1 cellular context compared by ENCODE assay signal in genomic region chr11:118997627-118998387, GRCh38.
TF ChIP-seq lines count a peak whose summit lies in the region.

CENATAC (plus strand) TSS chr11:118998138; CDS start chr11:118998198, 60 bp downstream.

TF ChIP-seq in GM12878, 131 proteins besides CTCF, POLR2A, EP300 and RAD21 (continued from another document and continues in another):
- TF ChIP-seq ELK1 (IDR thresholded peaks at IDR 0.05; ENCODE audit: low read depth, low read length) (no peak; the same call in 1 of the 2 replicates), STAT1 (conservative IDR thresholded peaks at IDR 0.05) (no peak), CBX3 (IDR thresholded peaks at IDR 0.05; ENCODE audit: borderline replicate concordance, low read depth) (no peak), TBL1XR1 (IDR thresholded peaks at IDR 0.05; ENCODE audit: low read depth, low read length) (peak; percentile 82), POLR2AphosphoS5 (IDR thresholded peaks at IDR 0.05; ENCODE audit: low read length) (peak; percentile 71; the same call in 1 of the 2 replicates), MTA3 (IDR thresholded peaks at IDR 0.05; ENCODE audit: borderline replicate concordance, low read length) (no peak), NFYA (IDR thresholded peaks at IDR 0.05; ENCODE audit: borderline replicate concordance, low read depth, low read length) (no peak), CREM (IDR thresholded peaks at IDR 0.05; ENCODE audit: low read depth) (peak; percentile 14; the same call in 1 of the 2 replicates), MLLT1 (IDR thresholded peaks at IDR 0.05) (no peak; the same call in 1 of the 2 replicates), NKRF (conservative IDR thresholded peaks at IDR 0.05) (peak; percentile 63), NFXL1 (IDR thresholded peaks at IDR 0.05; ENCODE audit: borderline replicate concordance) (no peak), SKIL (IDR thresholded peaks at IDR 0.05; ENCODE audit: low read depth, poor library complexity, severe bottlenecking) (no peak), SUZ12 (IDR thresholded peaks at IDR 0.05; ENCODE audit: unreplicated experiment) (no peak), MYC (IDR thresholded peaks at IDR 0.05; ENCODE audit: insufficient read depth, insufficient read length, insufficient replicate concordance, low read length, severe bottlenecking) (no peak), ASH2L (IDR thresholded peaks at IDR 0.05; ENCODE audit: borderline replicate concordance, low read depth) (no peak), TCF7 (IDR thresholded peaks at IDR 0.05; ENCODE audit: borderline replicate concordance) (no peak), ZBTB4 (CRISPR knock-in tag; IDR thresholded peaks at IDR 0.05) (no peak), IKZF1 (conservative IDR thresholded peaks at IDR 0.05) (peak; percentile 73), CBX5 (IDR thresholded peaks at IDR 0.05; ENCODE audit: low read depth) (no peak), NBN (IDR thresholded peaks at IDR 0.05) (0 out of 2 replicates have a peak, but pooled peaks have one; percentile 19), RAD51 (IDR thresholded peaks at IDR 0.05) (no peak), ZZZ3 (IDR thresholded peaks at IDR 0.05; ENCODE audit: control insufficient read depth, insufficient read length, low read depth) (no peak), ZNF217 (IDR thresholded peaks at IDR 0.05) (no peak), MTA2 (IDR thresholded peaks at IDR 0.05; ENCODE audit: low read depth) (peak; percentile 91), ZBED1 (IDR thresholded peaks at IDR 0.05; ENCODE audit: borderline replicate concordance) (no peak), BRCA1 (IDR thresholded peaks at IDR 0.05; ENCODE audit: low read depth, low read length) (no peak), HCFC1 (IDR thresholded peaks at IDR 0.05; ENCODE audit: low read length) (peak; percentile 47), ATF3 (IDR thresholded peaks at IDR 0.05; ENCODE audit: borderline replicate concordance, extremely low read depth, low read depth, low read length) (no peak), ZBTB40 (IDR thresholded peaks at IDR 0.05; ENCODE audit: borderline replicate concordance) (0 out of 2 replicates have a peak, but pooled peaks have one; percentile 34), HDGF (IDR thresholded peaks at IDR 0.05) (no peak), RFX5 (IDR thresholded peaks at IDR 0.05; ENCODE audit: low read depth, low read length) (peak; percentile 28; the same call in 1 of the 2 replicates), JUNB (IDR thresholded peaks at IDR 0.05) (no peak), JUND (IDR thresholded peaks at IDR 0.05; ENCODE audit: low read depth, low read length) (no peak), BACH1 (IDR thresholded peaks at IDR 0.05; ENCODE audit: borderline replicate concordance) (no peak), BCL11A (IDR thresholded peaks at IDR 0.05; ENCODE audit: low read depth, low read length) (no peak), ZNF24 (IDR thresholded peaks at IDR 0.05) (no peak), CEBPB (IDR thresholded peaks at IDR 0.05; ENCODE audit: borderline replicate concordance in 1 of 2, low read depth in 2 of 2, low read length in 2 of 2) (no peak), SIN3A (IDR thresholded peaks at IDR 0.05; ENCODE audit: low read depth, low read length) (peak; percentile 55; the same call in 1 of the 2 replicates), ZNF207 (IDR thresholded peaks at IDR 0.05; ENCODE audit: borderline replicate concordance) (no peak), HSF1 (IDR thresholded peaks at IDR 0.05; ENCODE audit: low read depth, low read length) (no peak), CREB1 (IDR thresholded peaks at IDR 0.05; ENCODE audit: low read depth) (0 out of 2 replicates have a peak, but pooled peaks have one; percentile 27), E2F4 (IDR thresholded peaks at IDR 0.05; ENCODE audit: low read depth, low read length) (no peak), SUPT20H (IDR thresholded peaks at IDR 0.05; ENCODE audit: borderline replicate concordance, control insufficient read depth, low read depth, low read length) (no peak), CHD2 (IDR thresholded peaks at IDR 0.05; ENCODE audit: borderline replicate concordance, low read depth, low read length) (peak; percentile 44; the same call in 1 of the 2 replicates), EGR1 (IDR thresholded peaks at IDR 0.05; ENCODE audit: borderline replicate concordance in 1 of 2, low read depth in 2 of 2, low read length in 2 of 2) (no peak), TCF3 (IDR thresholded peaks at IDR 0.05; ENCODE audit: borderline replicate concordance, insufficient read depth, low read depth, low read length) (no peak), LARP7 (IDR thresholded peaks at IDR 0.05) (peak; percentile 75), FOXM1 (IDR thresholded peaks at IDR 0.05; ENCODE audit: low read depth, low read length) (no peak)
